Comparison of ENCODE assay signal across 8 cellular contexts in genomic region chrX:40097101-40097491, GRCh38. TPM values are rescaled to one million over a fixed set of nuclear protein-coding genes. Genes with fewer than 3 reads are reported as not detected.
DNase-seq lines count a peak whose midpoint lies in the region; ATAC-seq and TF ChIP-seq lines count a peak whose summit lies in the region.

No MANE protein-coding gene starts in this region.

- H3K36me3 ChIP-seq in heart left ventricle: no peaks in the 10 kb centered on the region
- no peaks in the 10 kb centered on the region for H3K36me3 ChIP-seq in thoracic aorta

- intact Hi-C loops in heart left ventricle (cut with DNase I) (loop anchor here in 9 of 10 donors (2.0 to 10.0 kb wide), 13 partner anchors 50 to 362 kb away; no protein-coding TSS in a partner anchor), left cardiac atrium (cut with DNase I) (loop anchor here in 1 of 2 donors (5.0 to 10.0 kb wide), 4 partner anchors 85 to 362 kb away; no protein-coding TSS in a partner anchor)

- ATAC-seq in heart left ventricle: no peak
- ATAC-seq in left cardiac atrium: no peak
- no peak for ATAC-seq in thoracic aorta (ENCODE audit: insufficient number of reproducible peaks, low FRiP score, low read depth)
- ATAC-seq in left lobe of liver: no peak
- ATAC-seq in HG03439 (IDR thresholded peaks at IDR 0.05; ENCODE audit: unreplicated experiment): no peak

- peaks cover 0 to 63% (median 9%) of the 10 kb centered on the region in 12 donors for H3K4me1 ChIP-seq in heart left ventricle
- H3K4me1 ChIP-seq in thoracic aorta (ENCODE audit: control insufficient read depth in 1 of 2, low read depth in 2 of 2): peaks cover 4 to 22% of the 10 kb centered on the region in 2 donors

- H3K4me3 ChIP-seq in heart left ventricle: peak overlapping the region; percentile 63 to 98 (median 78)
- peak overlapping the region; percentile 80 for H3K4me3 ChIP-seq in thoracic aorta

- H3K9me3 ChIP-seq in heart left ventricle: no peaks in the 10 kb centered on the region
- no peaks in the 10 kb centered on the region for H3K9me3 ChIP-seq in thoracic aorta

- TF ChIP-seq POLR2A in heart left ventricle (IDR thresholded peaks at IDR 0.05): no peak

- 0 to 9% (median 0%) methylated on average over 18 to 37 of the region's 45 CpGs for WGBS in heart left ventricle, 4 donors

- TF ChIP-seq CTCF in heart left ventricle (IDR thresholded peaks at IDR 0.05) (no peak), thoracic aorta (IDR thresholded peaks at IDR 0.05) (no peak)

- H3K27me3 ChIP-seq in heart left ventricle: peaks cover 0 to 92% (median 0%) of the 10 kb centered on the region in 9 donors
- no peaks in the 10 kb centered on the region for H3K27me3 ChIP-seq in layer of hippocampus (ENCODE audit: control insufficient read depth, insufficient read depth, low read length)
- no peaks in the 10 kb centered on the region for H3K27me3 ChIP-seq in thoracic aorta (replicated peaks; ENCODE audit: insufficient read depth)

- H3K27ac ChIP-seq in heart left ventricle: peak overlapping the region; percentile 84 to 97 (median 90)
- H3K27ac ChIP-seq in layer of hippocampus (ENCODE audit: low read depth, low read length): peak overlapping the region; percentile 57
- H3K27ac ChIP-seq in thoracic aorta: peak overlapping the region in 1 of 2 donors; percentile 91

- DNase-seq in heart left ventricle: peak in 2 of 5 donors; percentile 31 to 43
- no peak for DNase-seq in left cardiac atrium
- peak; percentile 38 for DNase-seq in activated naive CD4-positive, alpha-beta T cell treated with anti-CD3 and anti-CD28 coated beads, Interleukin-2, amount 50 U/mL, for 16 hours
- DNase-seq in thoracic aorta (ENCODE audit: low spot score): no peak
- no peak for DNase-seq in left lobe of liver (ENCODE audit: low spot score)
- DNase-seq in inferior parietal cortex (ENCODE audit: extremely low spot score): no peak

RNA-seq across cellular contexts. Expression of gene BCOR, which starts 0.7 kb away (rescaled TPM):
- total RNA-seq in heart left ventricle: 10 to 100 TPM; 11.3 to 40.1 (median 19.5) TPM
- polyA plus RNA-seq in heart left ventricle: 10 to 100 TPM in 1 of 2 donors, 1 to 10 TPM in 1; 6.7 to 15.5 TPM
- total RNA-seq in left cardiac atrium: 10 to 100 TPM; 10.8 to 21.6 TPM
- total RNA-seq in thoracic aorta: 10 to 100 TPM; 28.6 to 30.7 TPM
- 10.5 TPM for total RNA-seq in left lobe of liver
